In genomic region chr11:4076774-4077173, GRCh38 we compare ENCODE assay signal across 20 cellular contexts. TPM values are rescaled to one million over a fixed set of nuclear protein-coding genes. Genes with fewer than 3 reads are reported as not detected.
DNase-seq lines count a peak whose midpoint lies in the region; ATAC-seq, FAIRE-seq and TF ChIP-seq lines count a peak whose summit lies in the region.
"Had no signal": no experiment of that assay in that cellular context is flagged by ENCODE, and none has a peak within 500 bp of the region (broad histone marks: within the 10 kb centered on the region; RNA-seq: fewer than 3 reads in every experiment).

No MANE protein-coding gene starts in this region.

- FAIRE-seq in islet of Langerhans (lab: Jason Lieb, UNC), result peak; percentile 84
- FAIRE-seq: GM12892, GM18507, RCC 7860 had no signal

- no peaks in the 10 kb centered on the region for H3K9me3 ChIP-seq in WERI-Rb-1 (ENCODE audit: severe bottlenecking)
- H3K9me3 ChIP-seq: BE2C had no signal

- no peaks in the 10 kb centered on the region for H3K36me3 ChIP-seq in WERI-Rb-1
- H3K36me3 ChIP-seq: BE2C had no signal

- no peaks in the 10 kb centered on the region for H3K27me3 ChIP-seq in WERI-Rb-1 (ENCODE audit: insufficient read depth, low read depth, severe bottlenecking)
- H3K27me3 ChIP-seq: BE2C had no signal

- no peak overlapping the region for H3K4me3 Mint-ChIP-seq in activated naive CD4-positive, alpha-beta T cell treated with anti-CD3 and anti-CD28 coated beads, Interleukin-2, amount 50 U/mL, for 24 hours
- H3K4me3 Mint-ChIP-seq in T-cell, result no peak overlapping the region
- H3K4me3 Mint-ChIP-seq: CD4-positive, CD25-positive, alpha-beta regulatory T cell had no signal

- no peak for DNase-seq in activated naive CD4-positive, alpha-beta T cell treated with anti-CD3 and anti-CD28 coated beads, Interleukin-2, amount 50 U/mL, for 72 hours (ENCODE audit: low spot score in 2 of 2)
- no peak for DNase-seq in T-cell
- no peak for DNase-seq in WERI-Rb-1
- DNase-seq in cerebellum (ENCODE audit: low spot score), result no peak
- no peak for DNase-seq in GM10248 (ENCODE audit: extremely low spot score)
- DNase-seq: BE2C; Calu3; CD4-positive, CD25-positive, alpha-beta regulatory T cell; GOT3; NCI-H1417 treated with DMSO at 0.1 percent for 48 hours; NCI-H1930; NCI-H526 treated with DMSO at 0.1 percent for 48 hours; NK-92 treated with Interleukin-12 subunit alpha and Interleukin-12 subunit beta, amount 100 ng/mL, for 24 hours; Right ventricle myocardium superior had no signal

- CTCF ChIA-PET in T-cell (lab: Charles Lee) (no interaction called here), GM10248 (lab: Yijun Ruan, JAX) (interaction anchor here (34.0 kb wide), 1 partner anchor 227 kb away, joined by 1411 read pairs; the partner anchor contains the start of genes RHOG and STIM1)

- ATAC-seq in activated naive CD4-positive, alpha-beta T cell treated with anti-CD3 and anti-CD28 coated beads, Interleukin-2, amount 50 U/mL, for 72 hours, result no peak
- ATAC-seq in T-cell (replicated peaks in 1 of 4), result no peak
- ATAC-seq: HCT116 had no signal

- peaks cover 45% of the 10 kb centered on the region for H3K4me1 Mint-ChIP-seq in activated naive CD4-positive, alpha-beta T cell treated with anti-CD3 and anti-CD28 coated beads, Interleukin-2, amount 50 U/mL, for 24 hours
- H3K4me1 Mint-ChIP-seq in T-cell, result peaks cover 31 to 47% (median 33%) of the 10 kb centered on the region in 3 donors

- no peaks in the 10 kb centered on the region for H3K27me3 Mint-ChIP-seq in activated naive CD4-positive, alpha-beta T cell treated with anti-CD3 and anti-CD28 coated beads, Interleukin-2, amount 50 U/mL, for 24 hours
- H3K27me3 Mint-ChIP-seq in T-cell, result no peaks in the 10 kb centered on the region
- H3K27me3 Mint-ChIP-seq: CD4-positive, CD25-positive, alpha-beta regulatory T cell had no signal

- POLR2A ChIA-PET in T-cell (lab: Charles Lee) (interaction anchor here (0.5 to 0.6 kb wide), 2 partner anchors 11 to 204 kb away, joined by 3 to 4 read pairs; no protein-coding TSS in a partner anchor), GM10248 (lab: Yijun Ruan, JAX) (no interaction called here)

- H3K4me3 ChIP-seq in WERI-Rb-1 (ENCODE audit: low read depth, low read length), result no peak overlapping the region

- H3K9me3 Mint-ChIP-seq in activated naive CD4-positive, alpha-beta T cell treated with anti-CD3 and anti-CD28 coated beads, Interleukin-2, amount 50 U/mL, for 24 hours, result no peaks in the 10 kb centered on the region
- H3K9me3 Mint-ChIP-seq in activated naive CD4-positive, alpha-beta T cell treated with anti-CD3 and anti-CD28 coated beads, Interleukin-2, amount 50 U/mL, for 72 hours, result no peaks in the 10 kb centered on the region
- H3K9me3 Mint-ChIP-seq in T-cell, result no peaks in the 10 kb centered on the region
- H3K9me3 Mint-ChIP-seq: CD4-positive, CD25-positive, alpha-beta regulatory T cell had no signal

- no peak overlapping the region for H3K27ac ChIP-seq in WERI-Rb-1

- H3K36me3 Mint-ChIP-seq in activated naive CD4-positive, alpha-beta T cell treated with anti-CD3 and anti-CD28 coated beads, Interleukin-2, amount 50 U/mL, for 24 hours, result peaks cover 11% of the 10 kb centered on the region
- peaks cover 6 to 8% of the 10 kb centered on the region in 2 donors for H3K36me3 Mint-ChIP-seq in activated naive CD4-positive, alpha-beta T cell treated with anti-CD3 and anti-CD28 coated beads, Interleukin-2, amount 50 U/mL, for 72 hours
- peaks cover 24% of the 10 kb centered on the region for H3K36me3 Mint-ChIP-seq in T-cell

- no peak for TF ChIP-seq CTCF in WERI-Rb-1 (IDR thresholded peaks at IDR 0.05; ENCODE audit: low read depth, low read length)
- TF ChIP-seq CTCF in GM10248 (IDR thresholded peaks at IDR 0.05; ENCODE audit: control extremely low read depth, extremely low read depth, low read depth, missing control alignments), result no peak

- peak overlapping the region; percentile 2 for H3K27ac Mint-ChIP-seq in activated naive CD4-positive, alpha-beta T cell treated with anti-CD3 and anti-CD28 coated beads, Interleukin-2, amount 50 U/mL, for 24 hours
- peak overlapping the region in 1 of 2 donors; percentile 3 for H3K27ac Mint-ChIP-seq in activated naive CD4-positive, alpha-beta T cell treated with anti-CD3 and anti-CD28 coated beads, Interleukin-2, amount 50 U/mL, for 72 hours
- H3K27ac Mint-ChIP-seq in T-cell, result peak overlapping the region; percentile 39 to 44

RNA-seq across cellular contexts. Expression of gene RRM1, which starts 17.8 kb away (rescaled TPM):
- 100 to 1,000 TPM; 192 to 278 TPM for total RNA-seq in activated naive CD4-positive, alpha-beta T cell treated with anti-CD3 and anti-CD28 coated beads, Interleukin-2, amount 50 U/mL, for 72 hours
- 10 to 100 TPM; 27.4 to 50.8 (median 36.1) TPM for total RNA-seq in T-cell
- 61.4 TPM for total RNA-seq in cerebellum
